Comparison of ENCODE assay signal across 15 cellular contexts in the genomic region with DNA sequence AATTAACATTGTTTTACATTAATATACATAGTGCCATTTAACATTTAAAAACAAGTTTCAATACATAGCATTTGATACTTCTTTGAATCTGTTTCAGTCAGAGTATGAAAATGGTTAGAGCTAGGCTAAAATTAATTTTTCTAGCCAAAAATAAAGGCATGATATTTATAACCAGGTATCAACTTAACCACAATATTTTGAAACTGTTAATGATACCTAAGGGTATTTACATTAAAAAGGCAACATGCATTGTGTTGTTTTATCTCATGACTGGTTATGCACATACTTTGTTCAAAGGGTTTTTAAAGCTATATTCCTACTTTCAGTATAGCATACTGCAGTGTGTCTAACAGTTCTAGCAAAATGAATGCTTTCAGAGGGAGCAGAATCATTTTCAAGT.
DNase-seq lines count a peak whose midpoint lies in the region; ATAC-seq and TF ChIP-seq lines count a peak whose summit lies in the region.
"Had no signal": no experiment of that assay in that cellular context is flagged by ENCODE, and none has a peak within 500 bp of the region (broad histone marks: within the 10 kb centered on the region; RNA-seq: fewer than 3 reads in every experiment).

No MANE protein-coding gene starts in this region.

- no peak overlapping the region for H2AFZ ChIP-seq in MM.1S (ENCODE audit: low read length)

- no peak overlapping the region for H3K9ac ChIP-seq in MM.1S (ENCODE audit: low read length)
- H3K9ac ChIP-seq in colonic mucosa (ENCODE audit: low read depth in 2 of 2, low read length in 2 of 2), result no peak overlapping the region
- H3K9ac ChIP-seq: BLaER1 had no signal

- ATAC-seq in GM19025 (IDR thresholded peaks at IDR 0.05; ENCODE audit: low read depth, unreplicated experiment) (peak; percentile 50), HG02763 (IDR thresholded peaks at IDR 0.05; ENCODE audit: unreplicated experiment) (peak; percentile 44)

- CTCF ChIA-PET in CD4-positive, alpha-beta memory T cell (lab: Charles Lee; ENCODE audit: partially characterized antibody), result no interaction called here

- no peaks in the 10 kb centered on the region for H3K36me3 ChIP-seq in CD4-positive, alpha-beta memory T cell (ENCODE audit: insufficient read depth, low read length)
- H3K36me3 ChIP-seq in MM.1S (replicated peaks; ENCODE audit: insufficient read depth, low read length), result no peaks in the 10 kb centered on the region
- H3K36me3 ChIP-seq in colonic mucosa, result no peaks in the 10 kb centered on the region

- no peaks in the 10 kb centered on the region for H3K9me3 ChIP-seq in CD4-positive, alpha-beta memory T cell (ENCODE audit: control insufficient read depth in 1 of 2, low read length in 2 of 2)
- no peaks in the 10 kb centered on the region for H3K9me3 ChIP-seq in MM.1S (replicated peaks; ENCODE audit: insufficient read depth, low read length)
- H3K9me3 ChIP-seq in colonic mucosa, result no peaks in the 10 kb centered on the region

- POLR2A ChIA-PET in CD4-positive, alpha-beta memory T cell (lab: Charles Lee; ENCODE audit: partially characterized antibody), result interaction anchor here (1.0 kb wide), 1 partner anchor 130 kb away, joined by 5 read pairs; the partner anchor contains the start of genes HS2ST1 and SELENOF

- no peaks in the 10 kb centered on the region for H4K20me1 ChIP-seq in MM.1S (ENCODE audit: insufficient read depth, low read length)
- H4K20me1 ChIP-seq: BLaER1 had no signal

- H3K27me3 ChIP-seq in CD4-positive, alpha-beta memory T cell (ENCODE audit: insufficient read depth, low read length), result no peaks in the 10 kb centered on the region
- H3K27me3 ChIP-seq in MM.1S (replicated peaks; ENCODE audit: insufficient read depth, low read length) (no peaks in the 10 kb centered on the region), colonic mucosa (no peaks in the 10 kb centered on the region)
- H3K27me3 ChIP-seq: BLaER1 had no signal

- no peak overlapping the region for H3K4me3 ChIP-seq in CD4-positive, alpha-beta memory T cell (ENCODE audit: low read length in 2 of 2)
- H3K4me3 ChIP-seq in MM.1S (ENCODE audit: low read length) (peak overlapping the region; percentile 9; the same call in 1 of the 2 replicates), colonic mucosa (no peak overlapping the region)
- H3K4me3 ChIP-seq: BLaER1 had no signal

- peaks cover 7% of the 10 kb centered on the region for H3F3A ChIP-seq in MM.1S (ENCODE audit: insufficient read depth, low read length)

- H3K9me3 Mint-ChIP-seq in CD4-positive, alpha-beta memory T cell, result peaks cover 0 to 9% (median 6%) of the 10 kb centered on the region in 8 donors

- peaks cover 22% of the 10 kb centered on the region for H3K4me1 ChIP-seq in CD4-positive, alpha-beta memory T cell (ENCODE audit: insufficient read depth, low read length)
- H3K4me1 ChIP-seq in MM.1S (ENCODE audit: low read length) (peaks cover 28% of the 10 kb centered on the region), colonic mucosa (no peaks in the 10 kb centered on the region)
- H3K4me1 ChIP-seq: BLaER1 had no signal

- no peak for TF ChIP-seq CTCF in MM.1S (IDR thresholded peaks at IDR 0.05; ENCODE audit: low read length)
- TF ChIP-seq CTCF in colonic mucosa (IDR thresholded peaks at IDR 0.05), result no peak

- no peaks in the 10 kb centered on the region for H3K27me3 Mint-ChIP-seq in CD4-positive, alpha-beta memory T cell

- DNase-seq in CD4-positive, alpha-beta memory T cell, result no peak
- DNase-seq in MM.1S, result no peak
- DNase-seq in NCI-H2107 (lab: John Stamatoyannopoulos, UW), result no peak
- no peak for DNase-seq in NOMO-1 (lab: John Stamatoyannopoulos, UW; ENCODE audit: unreplicated experiment in 2 of 2)
- no peak for DNase-seq in inferior parietal cortex (ENCODE audit: extremely low spot score)
- DNase-seq in colonic mucosa, result no peak
- DNase-seq: activated T-cell treated with anti-CD3 and anti-CD28 coated beads, Interleukin-2, amount 50 U/mL, for 48 hours; IMR-90; NCI-H2029; nephron progenitor cell; stimulated activated CD4-positive, alpha-beta T cell treated with anti-CD3 and anti-CD28 coated beads, Interleukin-15, amount 100 ng/mL, for 24 hours; T1000 had no signal

- peak overlapping the region in 3 of 8 donors; percentile 55 to 73 (median 56) for H3K4me3 Mint-ChIP-seq in CD4-positive, alpha-beta memory T cell
- H3K4me3 Mint-ChIP-seq: nephron progenitor cell had no signal

- intact Hi-C loops in CD4-positive, alpha-beta memory T cell (cut with micrococcal nuclease), result loop anchor here (10.0 kb wide), 2 partner anchors 130 to 340 kb away; partner anchors contain the start of genes HS2ST1, SELENOF and SH3GLB1
- intact Hi-C loops in colonic mucosa (cut with DNase I), result no loop called here

- H3K4me2 ChIP-seq in MM.1S (ENCODE audit: low read depth, low read length), result peak overlapping the region; percentile 61
- H3K4me2 ChIP-seq: BLaER1 had no signal

- no peaks in the 10 kb centered on the region for H3K79me2 ChIP-seq in MM.1S (ENCODE audit: low read length)

- peak overlapping the region; percentile 62 to 98 (median 96) for H3K27ac Mint-ChIP-seq in CD4-positive, alpha-beta memory T cell
- H3K27ac Mint-ChIP-seq: nephron progenitor cell had no signal

- H3K36me3 Mint-ChIP-seq in CD4-positive, alpha-beta memory T cell, result peaks cover 5 to 14% of the 10 kb centered on the region in 2 donors

- peaks cover 22 to 31% (median 27%) of the 10 kb centered on the region in 4 donors for H3K4me1 Mint-ChIP-seq in CD4-positive, alpha-beta memory T cell
- H3K4me1 Mint-ChIP-seq: nephron progenitor cell had no signal

- H3K27ac ChIP-seq in CD4-positive, alpha-beta memory T cell (ENCODE audit: low read depth, low read length), result no peak overlapping the region
- peak overlapping the region; percentile 67; the same call in 1 of the 2 replicates for H3K27ac ChIP-seq in MM.1S (ENCODE audit: low read length)
- no peak overlapping the region for H3K27ac ChIP-seq in colonic mucosa
- H3K27ac ChIP-seq: BLaER1 had no signal

- H3K9me2 ChIP-seq in MM.1S (replicated peaks; ENCODE audit: insufficient read depth, low read length), result no peaks in the 10 kb centered on the region
